ENCODE assay signal across 2 cellular contexts in genomic region chr19:32336259-32337111, GRCh38.
TF ChIP-seq lines count a peak whose summit lies in the region.

No MANE protein-coding gene starts in this region.

TF ChIP-seq in H1, 55 proteins besides CTCF, POLR2A, EP300 and RAD21:
- no peak for TF ChIP-seq SP1 (IDR thresholded peaks at IDR 0.05; ENCODE audit: low read depth, low read length)

TF ChIP-seq in liver, 16 proteins besides CTCF, POLR2A, EP300 and RAD21:
- TF ChIP-seq RXRA (IDR thresholded peaks at IDR 0.05): peak; percentile 6 to 8
- no peak for TF ChIP-seq YY1 (IDR thresholded peaks at IDR 0.05)
- TF ChIP-seq HNF4A (conservative IDR thresholded peaks at IDR 0.05): peak in 1 of 2 donors; percentile 32
- TF ChIP-seq GABPA (IDR thresholded peaks at IDR 0.05 in 1 of 2, conservative IDR thresholded peaks at IDR 0.05 in 1 of 2): no peak
- peak; percentile 19 for TF ChIP-seq HNF4G (IDR thresholded peaks at IDR 0.05)
- TF ChIP-seq NR2F2 (IDR thresholded peaks at IDR 0.05): no peak
TF ChIP-seq in liver: peak in this region for 3.
